1 cellular context compared by ENCODE assay signal in the genomic region with DNA sequence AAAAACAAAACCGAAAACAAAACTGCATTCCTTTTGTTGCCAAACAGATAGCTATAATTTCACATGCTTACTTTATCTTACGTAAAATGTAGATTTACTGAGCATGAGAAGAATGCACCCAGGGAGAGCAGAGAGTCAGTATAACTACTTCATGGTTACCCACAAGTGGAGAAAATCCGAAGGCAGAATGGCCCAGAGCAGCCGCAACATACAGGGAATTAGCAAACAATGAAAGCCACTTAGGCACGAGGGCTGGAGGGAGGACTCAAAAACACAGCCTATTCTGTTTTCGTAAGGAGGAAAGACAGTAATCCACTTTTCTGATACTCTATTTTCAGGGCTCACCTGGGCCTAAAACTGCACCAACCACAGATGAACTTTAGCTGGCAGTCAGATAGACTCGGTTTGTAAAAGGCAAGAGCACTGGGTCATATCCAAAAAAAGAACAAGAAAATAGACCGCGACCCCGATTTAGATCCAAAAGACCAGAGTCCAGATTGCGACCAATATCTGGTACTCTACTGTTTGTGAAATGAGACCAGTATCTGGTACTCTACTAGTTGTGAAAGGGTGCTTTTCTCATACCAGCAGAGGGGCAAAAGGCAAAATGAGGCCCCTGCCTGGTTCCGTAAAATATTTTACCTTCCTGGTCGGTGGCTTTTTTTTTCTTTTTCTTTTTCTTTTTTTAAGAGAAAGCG.
TF ChIP-seq lines count a peak whose summit lies in the region.

No MANE protein-coding gene starts in this region.

TF ChIP-seq in HepG2, 621 proteins besides CTCF, POLR2A, EP300 and RAD21:
- TF ChIP-seq TGIF2 (CRISPR knock-in tag; IDR thresholded peaks at IDR 0.05) = no peak
- 0 out of 2 replicates have a peak, but pooled peaks have one; percentile 18 for TF ChIP-seq HNF4A (CRISPR knock-in tag; IDR thresholded peaks at IDR 0.05)
- TF ChIP-seq PHF8 (CRISPR knock-in tag; IDR thresholded peaks at IDR 0.05) = no peak
- TF ChIP-seq HDAC1 (CRISPR knock-in tag; IDR thresholded peaks at IDR 0.05) = 0 out of 2 replicates have a peak, but pooled peaks have one; percentile 8
- TF ChIP-seq ZNF652 (CRISPR knock-in tag; IDR thresholded peaks at IDR 0.05; ENCODE audit: borderline replicate concordance, low read depth) = peak; percentile 12; the same call in 1 of the 2 replicates
TF ChIP-seq in HepG2: peak in this region for 3.
